ENCODE assay signal across 19 cellular contexts in the genomic region with DNA sequence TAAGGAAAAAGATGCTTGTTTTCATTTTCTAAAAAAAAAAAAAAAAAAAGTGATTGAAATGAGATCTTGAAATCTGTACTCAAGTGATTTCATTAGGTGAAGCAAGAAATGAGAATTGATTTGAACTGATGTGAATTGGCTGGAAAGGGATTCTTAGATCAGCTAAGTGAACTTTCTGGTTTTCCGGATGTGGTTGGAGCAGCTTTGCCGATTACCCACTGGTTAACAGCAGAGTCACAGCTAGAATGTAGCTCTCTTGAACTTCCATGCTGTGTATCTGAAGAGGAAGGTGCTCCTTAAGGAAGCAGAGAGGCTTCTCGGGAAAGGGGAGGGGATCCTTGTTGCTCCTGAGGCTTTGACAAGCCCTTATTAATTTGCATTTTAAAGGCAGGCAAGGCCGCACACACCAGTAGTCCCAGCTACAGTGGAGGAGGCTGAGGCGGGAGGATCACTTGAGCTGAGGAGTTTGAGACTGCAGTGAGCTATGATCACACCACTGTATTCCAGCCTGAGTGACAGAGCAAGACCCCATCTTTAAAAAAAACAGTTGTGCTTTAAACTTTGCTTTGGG. TPM values are rescaled to one million over a fixed set of nuclear protein-coding genes. Genes with fewer than 3 reads are reported as not detected.
DNase-seq lines count a peak whose midpoint lies in the region; ATAC-seq and TF ChIP-seq lines count a peak whose summit lies in the region.
"Had no signal": no experiment of that assay in that cellular context is flagged by ENCODE, and none has a peak within 500 bp of the region (broad histone marks: within the 10 kb centered on the region; RNA-seq: fewer than 3 reads in every experiment).

No MANE protein-coding gene starts in this region.

- peaks cover 11 to 36% of the 10 kb centered on the region in 2 donors for H3K36me3 Mint-ChIP-seq in activated T-cell treated with anti-CD3 and anti-CD28 coated beads, Interleukin-2, amount 50 U/mL, for 72 hours (ENCODE audit: insufficient read depth in 2 of 2)
- H3K36me3 Mint-ChIP-seq in T-cell: peaks cover 79% of the 10 kb centered on the region
- H3K36me3 Mint-ChIP-seq in central memory CD8-positive, alpha-beta T cell (ENCODE audit: insufficient read depth): peaks cover 58% of the 10 kb centered on the region
- peaks cover 70% of the 10 kb centered on the region for H3K36me3 Mint-ChIP-seq in stimulated activated memory B cell treated with anti-CD40 and anti-IgM and Interleukin-4, amounts not matched to agents 10 μg/mL and 1 μg/mL and 100 μg/mL, for 72 hours

- no peak overlapping the region for H3K27ac ChIP-seq in prostate gland
- H3K27ac ChIP-seq: esophagus muscularis mucosa, upper lobe of right lung, VCaP had no signal

- peaks cover 74% of the 10 kb centered on the region for H3K4me1 Mint-ChIP-seq in activated T-cell treated with anti-CD3 and anti-CD28 coated beads, Interleukin-2, amount 50 U/mL, for 72 hours (ENCODE audit: low read depth)
- H3K4me1 Mint-ChIP-seq in T-cell: peaks cover 61 to 69% (median 62%) of the 10 kb centered on the region in 3 donors
- H3K4me1 Mint-ChIP-seq in central memory CD8-positive, alpha-beta T cell: peaks cover 69% of the 10 kb centered on the region
- peaks cover 9% of the 10 kb centered on the region for H3K4me1 Mint-ChIP-seq in stimulated activated memory B cell treated with anti-CD40 and anti-IgM and Interleukin-4, amounts not matched to agents 10 μg/mL and 1 μg/mL and 100 μg/mL, for 72 hours

- DNase-seq in activated T-cell treated with anti-CD3 and anti-CD28 coated beads, Interleukin-2, amount 50 U/mL, for 72 hours: no peak
- no peak for DNase-seq in activated T-cell treated with anti-CD3 and anti-CD28 coated beads, Interleukin-2, amount 50 U/mL, for 1 hour
- DNase-seq in T-cell (no peak), NCI-H526 (lab: John Stamatoyannopoulos, UW) (no peak), prostate gland (ENCODE audit: low spot score) (no peak)
- no peak for DNase-seq in central memory CD8-positive, alpha-beta T cell (ENCODE audit: low spot score in 2 of 2)
- DNase-seq: Calu3; dermis blood vessel endothelial cell; GDM1; NCI-H2171; NCI-H82; stimulated activated CD4-positive, alpha-beta T cell treated with anti-CD3 and anti-CD28 coated beads, Interleukin-4, amount 100 ng/mL, for 4 hours; upper lobe of right lung had no signal

- peak overlapping the region; percentile 66 for H3K27ac Mint-ChIP-seq in activated T-cell treated with anti-CD3 and anti-CD28 coated beads, Interleukin-2, amount 50 U/mL, for 72 hours
- peak overlapping the region; percentile 72 to 88 for H3K27ac Mint-ChIP-seq in T-cell
- peak overlapping the region; percentile 81 for H3K27ac Mint-ChIP-seq in central memory CD8-positive, alpha-beta T cell (ENCODE audit: low read depth)
- H3K27ac Mint-ChIP-seq in stimulated activated memory B cell treated with anti-CD40 and anti-IgM and Interleukin-4, amounts not matched to agents 10 μg/mL and 1 μg/mL and 100 μg/mL, for 72 hours: peak overlapping the region; percentile 20
- H3K27ac Mint-ChIP-seq: mesothelial cell of epicardium had no signal

- H3K9me3 ChIP-seq in prostate gland: no peaks in the 10 kb centered on the region
- H3K9me3 ChIP-seq: esophagus muscularis mucosa, upper lobe of right lung had no signal

- peak; percentile 23 to 48 for ATAC-seq in activated T-cell treated with anti-CD3 and anti-CD28 coated beads, Interleukin-2, amount 50 U/mL, for 72 hours (replicated peaks in 1 of 2)
- ATAC-seq in T-cell (replicated peaks in 1 of 4) (peak in 2 of 4 experiments; percentile 28 to 41), HG03342 (IDR thresholded peaks at IDR 0.05; ENCODE audit: unreplicated experiment) (no peak)
- ATAC-seq in central memory CD8-positive, alpha-beta T cell (replicated peaks; ENCODE audit: extremely low read depth, poor library complexity, severe bottlenecking): no peak
- ATAC-seq in stimulated activated memory B cell treated with anti-CD40 and anti-IgM and Interleukin-4, amounts not matched to agents 10 μg/mL and 1 μg/mL and 100 μg/mL, for 72 hours: no peak
- ATAC-seq: Panc1, upper lobe of right lung had no signal

- H3K36me3 ChIP-seq in prostate gland: no peaks in the 10 kb centered on the region

- 88% methylated on average over 5 of the region's 5 CpGs for WGBS in prostate gland

- no peaks in the 10 kb centered on the region for H3K4me1 ChIP-seq in prostate gland (replicated peaks)
- H3K4me1 ChIP-seq: upper lobe of right lung had no signal

- H3K27me3 ChIP-seq in prostate gland (replicated peaks; ENCODE audit: insufficient read depth): no peaks in the 10 kb centered on the region
- H3K27me3 ChIP-seq: esophagus muscularis mucosa, upper lobe of right lung had no signal

- H3K4me3 Mint-ChIP-seq in activated T-cell treated with anti-CD3 and anti-CD28 coated beads, Interleukin-2, amount 50 U/mL, for 72 hours: peak overlapping the region; percentile 42 to 43
- H3K4me3 Mint-ChIP-seq in T-cell: peak overlapping the region in 1 of 3 donors; percentile 55
- H3K4me3 Mint-ChIP-seq in central memory CD8-positive, alpha-beta T cell: peak overlapping the region; percentile 59
- no peak overlapping the region for H3K4me3 Mint-ChIP-seq in stimulated activated memory B cell treated with anti-CD40 and anti-IgM and Interleukin-4, amounts not matched to agents 10 μg/mL and 1 μg/mL and 100 μg/mL, for 72 hours
- H3K4me3 Mint-ChIP-seq: mesothelial cell of epicardium had no signal

- no peaks in the 10 kb centered on the region for H3K27me3 Mint-ChIP-seq in activated T-cell treated with anti-CD3 and anti-CD28 coated beads, Interleukin-2, amount 50 U/mL, for 72 hours (ENCODE audit: low read depth)
- no peaks in the 10 kb centered on the region for H3K27me3 Mint-ChIP-seq in T-cell
- no peaks in the 10 kb centered on the region for H3K27me3 Mint-ChIP-seq in central memory CD8-positive, alpha-beta T cell
- no peaks in the 10 kb centered on the region for H3K27me3 Mint-ChIP-seq in stimulated activated memory B cell treated with anti-CD40 and anti-IgM and Interleukin-4, amounts not matched to agents 10 μg/mL and 1 μg/mL and 100 μg/mL, for 72 hours

- no peak overlapping the region for H3K4me3 ChIP-seq in prostate gland
- H3K4me3 ChIP-seq: esophagus muscularis mucosa, upper lobe of right lung had no signal

- POLR2A ChIA-PET in T-cell (lab: Charles Lee): interaction anchor here (0.6 to 1.2 kb wide), 6 partner anchors 9 to 705 kb away, joined by 3 to 22 read pairs (median 8); no protein-coding TSS in a partner anchor

- intact Hi-C loops in prostate gland (cut with DNase I): no loop called here

- no peak for TF ChIP-seq CTCF in prostate gland (IDR thresholded peaks at IDR 0.05)

- TF ChIP-seq POLR2A in prostate gland (IDR thresholded peaks at IDR 0.05): no peak

- no peaks in the 10 kb centered on the region for H3K9me3 Mint-ChIP-seq in activated T-cell treated with anti-CD3 and anti-CD28 coated beads, Interleukin-2, amount 50 U/mL, for 72 hours
- H3K9me3 Mint-ChIP-seq in T-cell: no peaks in the 10 kb centered on the region
- H3K9me3 Mint-ChIP-seq in central memory CD8-positive, alpha-beta T cell: no peaks in the 10 kb centered on the region
- no peaks in the 10 kb centered on the region for H3K9me3 Mint-ChIP-seq in stimulated activated memory B cell treated with anti-CD40 and anti-IgM and Interleukin-4, amounts not matched to agents 10 μg/mL and 1 μg/mL and 100 μg/mL, for 72 hours
- H3K9me3 Mint-ChIP-seq: mesothelial cell of epicardium had no signal

- CTCF ChIA-PET in T-cell (lab: Charles Lee): interaction anchor here (0.6 to 0.7 kb wide), 5 partner anchors 14 to 347 kb away, joined by 3 to 11 read pairs (median 4); no protein-coding TSS in a partner anchor

RNA-seq across cellular contexts. Expression of a gene that starts 28.7 kb away (rescaled TPM):
- 10 to 100 TPM in 1 of 2 donors, 1 to 10 TPM in 1; 5.9 to 23.2 TPM for total RNA-seq in activated T-cell treated with anti-CD3 and anti-CD28 coated beads, Interleukin-2, amount 50 U/mL, for 72 hours
- total RNA-seq in T-cell (10 to 100 TPM in 4 of 5 donors, 1 to 10 TPM in 1; 8.9 to 39.3 (median 12.3) TPM), prostate gland (10 to 100 TPM; 10.7 to 14.9 TPM)

RNA-seq across cellular contexts. Expression of a gene that starts 55.0 kb away (rescaled TPM):
- 10 to 100 TPM; 12.7 to 35.3 TPM for total RNA-seq in activated T-cell treated with anti-CD3 and anti-CD28 coated beads, Interleukin-2, amount 50 U/mL, for 72 hours
- total RNA-seq in T-cell: 10 to 100 TPM; 12.3 to 75.0 (median 21.1) TPM
- total RNA-seq in prostate gland: 10 to 100 TPM in 1 of 2 donors, 1 to 10 TPM in 1; 4.7 to 45.7 TPM

Comparison
In these comparisons a context has a peak if more than half of its experiments do, and no peak if none do; other contexts are left out.
1. ATAC-seq: peak in activated T-cell treated with anti-CD3 and anti-CD28 coated beads, Interleukin-2, amount 50 U/mL, for 72 hours (2 of 2); none in central memory CD8-positive, alpha-beta T cell (single experiment), stimulated activated memory B cell treated with anti-CD40 and anti-IgM and Interleukin-4, amounts not matched to agents 10 μg/mL and 1 μg/mL and 100 μg/mL, for 72 hours (single experiment) and HG03342 (single experiment).
2. H3K27ac Mint-ChIP-seq: peak in every context shown above with its lines; median percentile 81 in central memory CD8-positive, alpha-beta T cell; 80 in T-cell; 66 in activated T-cell treated with anti-CD3 and anti-CD28 coated beads, Interleukin-2, amount 50 U/mL, for 72 hours; 20 in stimulated activated memory B cell treated with anti-CD40 and anti-IgM and Interleukin-4, amounts not matched to agents 10 μg/mL and 1 μg/mL and 100 μg/mL, for 72 hours.